In the genomic region with DNA sequence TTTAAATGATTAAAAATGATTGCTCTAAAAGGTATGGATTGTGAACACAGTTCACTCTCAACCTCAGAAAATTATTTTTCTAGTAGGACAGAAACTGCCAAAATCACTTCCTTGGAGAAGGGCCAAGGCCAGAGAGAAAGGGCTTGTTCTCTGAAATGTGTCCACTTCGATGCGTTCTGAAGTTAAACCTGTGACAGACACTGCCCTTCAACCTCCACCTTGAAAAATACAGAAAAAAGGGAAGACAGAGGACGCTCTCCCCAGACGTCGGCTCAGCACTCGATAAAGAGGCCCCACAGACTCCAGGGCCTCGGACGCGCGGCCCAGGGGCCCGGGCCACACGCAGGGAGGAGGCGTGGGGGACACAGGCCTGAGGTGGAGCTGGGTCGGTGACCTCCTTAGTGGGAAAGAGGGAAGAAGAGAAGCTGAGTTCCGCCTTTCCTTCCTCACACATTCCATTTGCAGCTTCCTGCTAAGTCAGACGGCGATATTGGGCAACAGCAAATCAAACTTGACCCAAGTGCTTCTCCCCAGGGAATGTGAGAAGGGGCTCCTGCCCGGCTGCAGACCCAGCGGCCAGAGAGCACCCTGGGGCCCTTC, we compare ENCODE assay signal across 9 cellular contexts.
A peak's percentile ranks its signal among the peaks of the same experiment; 100 is the strongest.
DNase-seq lines count a peak whose midpoint lies in the region; ATAC-seq and TF ChIP-seq lines count a peak whose summit lies in the region.
"Had no signal": no experiment of that assay in that cellular context is flagged by ENCODE, and none has a peak within 500 bp of the region (broad histone marks: within the 10 kb centered on the region; RNA-seq: fewer than 3 reads in every experiment).

No MANE protein-coding gene starts in this region.

- ATAC-seq in sciatic nerve (no peak), GM18868 (IDR thresholded peaks at IDR 0.05; ENCODE audit: unreplicated experiment) (no peak), HG03108 (IDR thresholded peaks at IDR 0.05; ENCODE audit: unreplicated experiment) (no peak)

- no peaks in the 10 kb centered on the region for H3K9me3 ChIP-seq in GM23248 (ENCODE audit: low read depth)
- H3K9me3 ChIP-seq in SU-DHL-6 (ENCODE audit: insufficient read depth, low read length) = no peaks in the 10 kb centered on the region

- in situ Hi-C loops in GM23248 (cut with MboI) = no loop called here

- H3K27me3 ChIP-seq in GM23248 (replicated peaks; ENCODE audit: insufficient read depth) = no peaks in the 10 kb centered on the region
- H3K27me3 ChIP-seq in SU-DHL-6 (ENCODE audit: low read length) = no peaks in the 10 kb centered on the region

- H3K4me1 ChIP-seq in GM23248 (ENCODE audit: insufficient read depth) = peaks cover 48% of the 10 kb centered on the region

- H4K20me1 ChIP-seq in GM23248 (ENCODE audit: insufficient read depth) (no peaks in the 10 kb centered on the region), SU-DHL-6 (ENCODE audit: low read depth, low read length) (no peaks in the 10 kb centered on the region)

- intact Hi-C loops in cardiac septum (cut with DNase I) (no loop called here), sciatic nerve (cut with DNase I) (no loop called here)

- WGBS in GM23248 (ENCODE audit: low coverage in 1 of 2, low lambda C conversion rate in 2 of 2, missing lambda C conversion rate in 2 of 2), 2 experiments = 9 to 14% methylated on average over 18 to 19 of the region's 19 CpGs

- no peak for TF ChIP-seq CTCF in SU-DHL-6 (IDR thresholded peaks at IDR 0.05; ENCODE audit: insufficient read depth, low read length, poor library complexity, severe bottlenecking)

- H3K27ac ChIP-seq in GM23248 = peak overlapping the region; percentile 100
- peak overlapping the region; percentile 93 for H3K27ac ChIP-seq in SU-DHL-6 (ENCODE audit: low read depth, low read length)

- H3K4me2 ChIP-seq in GM23248 (ENCODE audit: unreplicated experiment) = peak overlapping the region; percentile 56
- no peak overlapping the region for H3K4me2 ChIP-seq in SU-DHL-6 (ENCODE audit: low read depth, low read length, poor library complexity, severe bottlenecking)

- H3F3A ChIP-seq in GM23248 (ENCODE audit: insufficient read depth) (peaks cover 33% of the 10 kb centered on the region), SU-DHL-6 (ENCODE audit: insufficient read depth) (peaks cover 26% of the 10 kb centered on the region)

- peak; percentile 86 for DNase-seq in GM23248
- DNase-seq in cardiac septum (ENCODE audit: low spot score) = peak; percentile 74
- DNase-seq in sciatic nerve (ENCODE audit: low spot score) = peak; percentile 63
- no peak for DNase-seq in stimulated activated CD4-positive, alpha-beta T cell treated with anti-CD3 and anti-CD28 coated beads, Interleukin-4, amount 100 ng/mL, for 4 hours
- DNase-seq in NCI-H2029 treated with DMSO at 0.1 percent for 48 hours (lab: John Stamatoyannopoulos, UW) = no peak
- DNase-seq: activated CD4-positive, CD25-positive, alpha-beta regulatory T cell had no signal

- H3K4me3 ChIP-seq in GM23248 (peak overlapping the region; percentile 40; the same call in 1 of the 2 replicates), SU-DHL-6 (ENCODE audit: insufficient read depth, low read length, poor library complexity, severe bottlenecking) (no peak overlapping the region)

- peaks cover 68% of the 10 kb centered on the region for H3K79me2 ChIP-seq in GM23248 (ENCODE audit: insufficient read depth)
- H3K79me2 ChIP-seq in SU-DHL-6 (ENCODE audit: insufficient read depth, low read length) = no peaks in the 10 kb centered on the region

- H2AFZ ChIP-seq in GM23248 (no peak overlapping the region), SU-DHL-6 (ENCODE audit: low read depth, low read length, severe bottlenecking) (no peak overlapping the region)

- no peaks in the 10 kb centered on the region for H3K9me2 ChIP-seq in GM23248 (ENCODE audit: insufficient read depth)
- no peaks in the 10 kb centered on the region for H3K9me2 ChIP-seq in SU-DHL-6 (replicated peaks; ENCODE audit: insufficient read depth, low read length)

- peak overlapping the region; percentile 95 for H3K9ac ChIP-seq in GM23248
- no peak overlapping the region for H3K9ac ChIP-seq in SU-DHL-6 (ENCODE audit: low read length)

- peaks cover 5% of the 10 kb centered on the region; the same call in 1 of the 2 replicates for H3K36me3 ChIP-seq in GM23248 (ENCODE audit: low read depth)
- H3K36me3 ChIP-seq in SU-DHL-6 (ENCODE audit: low read length) = no peaks in the 10 kb centered on the region

Comparison
In these comparisons a context has a peak if more than half of its experiments do, and no peak if none do; other contexts are left out.
1. DNase-seq: peak in GM23248 (single experiment), cardiac septum (single experiment) and sciatic nerve (single experiment); none in stimulated activated CD4-positive, alpha-beta T cell treated with anti-CD3 and anti-CD28 coated beads, Interleukin-4, amount 100 ng/mL, for 4 hours (0 of 2) and NCI-H2029 treated with DMSO at 0.1 percent for 48 hours (single experiment).